In genomic region chr17:17513626-17514025, GRCh38 we compare ENCODE assay signal across 1 cellular context.
TF ChIP-seq lines count a peak whose summit lies in the region.

No MANE protein-coding gene starts in this region.

TF ChIP-seq in GM23338, 12 proteins besides CTCF, POLR2A, EP300 and RAD21 (continued from another document):
- TF ChIP-seq, protein P1, sequence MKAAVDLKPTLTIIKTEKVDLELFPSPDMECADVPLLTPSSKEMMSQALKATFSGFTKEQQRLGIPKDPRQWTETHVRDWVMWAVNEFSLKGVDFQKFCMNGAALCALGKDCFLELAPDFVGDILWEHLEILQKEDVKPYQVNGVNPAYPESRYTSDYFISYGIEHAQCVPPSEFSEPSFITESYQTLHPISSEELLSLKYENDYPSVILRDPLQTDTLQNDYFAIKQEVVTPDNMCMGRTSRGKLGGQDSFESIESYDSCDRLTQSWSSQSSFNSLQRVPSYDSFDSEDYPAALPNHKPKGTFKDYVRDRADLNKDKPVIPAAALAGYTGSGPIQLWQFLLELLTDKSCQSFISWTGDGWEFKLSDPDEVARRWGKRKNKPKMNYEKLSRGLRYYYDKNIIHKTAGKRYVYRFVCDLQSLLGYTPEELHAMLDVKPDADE (IDR thresholded peaks at IDR 0.05) = no peak
- TF ChIP-seq, protein P2, sequence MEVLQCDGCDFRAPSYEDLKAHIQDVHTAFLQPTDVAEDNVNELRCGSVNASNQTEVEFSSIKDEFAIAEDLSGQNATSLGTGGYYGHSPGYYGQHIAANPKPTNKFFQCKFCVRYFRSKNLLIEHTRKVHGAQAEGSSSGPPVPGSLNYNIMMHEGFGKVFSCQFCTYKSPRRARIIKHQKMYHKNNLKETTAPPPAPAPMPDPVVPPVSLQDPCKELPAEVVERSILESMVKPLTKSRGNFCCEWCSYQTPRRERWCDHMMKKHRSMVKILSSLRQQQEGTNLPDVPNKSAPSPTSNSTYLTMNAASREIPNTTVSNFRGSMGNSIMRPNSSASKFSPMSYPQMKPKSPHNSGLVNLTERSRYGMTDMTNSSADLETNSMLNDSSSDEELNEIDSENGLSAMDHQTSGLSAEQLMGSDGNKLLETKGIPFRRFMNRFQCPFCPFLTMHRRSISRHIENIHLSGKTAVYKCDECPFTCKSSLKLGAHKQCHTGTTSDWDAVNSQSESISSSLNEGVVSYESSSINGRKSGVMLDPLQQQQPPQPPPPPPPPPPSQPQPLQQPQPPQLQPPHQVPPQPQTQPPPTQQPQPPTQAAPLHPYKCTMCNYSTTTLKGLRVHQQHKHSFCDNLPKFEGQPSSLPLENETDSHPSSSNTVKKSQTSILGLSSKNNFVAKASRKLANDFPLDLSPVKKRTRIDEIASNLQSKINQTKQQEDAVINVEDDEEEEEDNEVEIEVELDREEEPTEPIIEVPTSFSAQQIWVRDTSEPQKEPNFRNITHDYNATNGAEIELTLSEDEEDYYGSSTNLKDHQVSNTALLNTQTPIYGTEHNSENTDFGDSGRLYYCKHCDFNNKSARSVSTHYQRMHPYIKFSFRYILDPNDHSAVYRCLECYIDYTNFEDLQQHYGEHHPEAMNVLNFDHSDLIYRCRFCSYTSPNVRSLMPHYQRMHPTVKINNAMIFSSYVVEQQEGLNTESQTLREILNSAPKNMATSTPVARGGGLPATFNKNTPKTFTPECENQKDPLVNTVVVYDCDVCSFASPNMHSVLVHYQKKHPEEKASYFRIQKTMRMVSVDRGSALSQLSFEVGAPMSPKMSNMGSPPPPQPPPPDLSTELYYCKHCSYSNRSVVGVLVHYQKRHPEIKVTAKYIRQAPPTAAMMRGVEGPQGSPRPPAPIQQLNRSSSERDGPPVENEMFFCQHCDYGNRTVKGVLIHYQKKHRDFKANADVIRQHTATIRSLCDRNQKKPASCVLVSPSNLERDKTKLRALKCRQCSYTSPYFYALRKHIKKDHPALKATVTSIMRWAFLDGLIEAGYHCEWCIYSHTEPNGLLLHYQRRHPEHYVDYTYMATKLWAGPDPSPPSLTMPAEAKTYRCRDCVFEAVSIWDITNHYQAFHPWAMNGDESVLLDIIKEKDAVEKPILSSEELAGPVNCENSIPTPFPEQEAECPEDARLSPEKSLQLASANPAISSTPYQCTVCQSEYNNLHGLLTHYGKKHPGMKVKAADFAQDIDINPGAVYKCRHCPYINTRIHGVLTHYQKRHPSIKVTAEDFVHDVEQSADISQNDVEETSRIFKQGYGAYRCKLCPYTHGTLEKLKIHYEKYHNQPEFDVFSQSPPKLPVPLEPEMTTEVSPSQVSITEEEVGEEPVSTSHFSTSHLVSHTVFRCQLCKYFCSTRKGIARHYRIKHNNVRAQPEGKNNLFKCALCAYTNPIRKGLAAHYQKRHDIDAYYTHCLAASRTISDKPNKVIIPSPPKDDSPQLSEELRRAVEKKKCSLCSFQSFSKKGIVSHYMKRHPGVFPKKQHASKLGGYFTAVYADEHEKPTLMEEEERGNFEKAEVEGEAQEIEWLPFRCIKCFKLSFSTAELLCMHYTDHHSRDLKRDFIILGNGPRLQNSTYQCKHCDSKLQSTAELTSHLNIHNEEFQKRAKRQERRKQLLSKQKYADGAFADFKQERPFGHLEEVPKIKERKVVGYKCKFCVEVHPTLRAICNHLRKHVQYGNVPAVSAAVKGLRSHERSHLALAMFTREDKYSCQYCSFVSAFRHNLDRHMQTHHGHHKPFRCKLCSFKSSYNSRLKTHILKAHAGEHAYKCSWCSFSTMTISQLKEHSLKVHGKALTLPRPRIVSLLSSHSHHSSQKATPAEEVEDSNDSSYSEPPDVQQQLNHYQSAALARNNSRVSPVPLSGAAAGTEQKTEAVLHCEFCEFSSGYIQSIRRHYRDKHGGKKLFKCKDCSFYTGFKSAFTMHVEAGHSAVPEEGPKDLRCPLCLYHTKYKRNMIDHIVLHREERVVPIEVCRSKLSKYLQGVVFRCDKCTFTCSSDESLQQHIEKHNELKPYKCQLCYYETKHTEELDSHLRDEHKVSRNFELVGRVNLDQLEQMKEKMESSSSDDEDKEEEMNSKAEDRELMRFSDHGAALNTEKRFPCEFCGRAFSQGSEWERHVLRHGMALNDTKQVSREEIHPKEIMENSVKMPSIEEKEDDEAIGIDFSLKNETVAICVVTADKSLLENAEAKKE (CRISPR knock-in tag; IDR thresholded peaks at IDR 0.05) = no peak
- TF ChIP-seq STAT1 (IDR thresholded peaks at IDR 0.05; ENCODE audit: unreplicated experiment) = no peak
- TF ChIP-seq EZH2phosphoT487 (IDR thresholded peaks at IDR 0.05; ENCODE audit: unreplicated experiment) = no peak
- no peak for TF ChIP-seq NANOG (IDR thresholded peaks at IDR 0.05; ENCODE audit: borderline replicate concordance)
